In genomic region chr3:44761347-44762169, GRCh38 we compare ENCODE assay signal across 1 cellular context.
TF ChIP-seq lines count a peak whose summit lies in the region.

Gene KIAA1143 (minus strand): TSS chr3:44761619. CDS start chr3:44761602, 17 bp downstream.
Gene KIF15 (plus strand): TSS chr3:44761794. CDS start chr3:44761866, 72 bp downstream.

TF ChIP-seq in HepG2, 621 proteins besides CTCF, POLR2A, EP300 and RAD21 (continued from another document and continues in another):
- TF ChIP-seq, protein P1, sequence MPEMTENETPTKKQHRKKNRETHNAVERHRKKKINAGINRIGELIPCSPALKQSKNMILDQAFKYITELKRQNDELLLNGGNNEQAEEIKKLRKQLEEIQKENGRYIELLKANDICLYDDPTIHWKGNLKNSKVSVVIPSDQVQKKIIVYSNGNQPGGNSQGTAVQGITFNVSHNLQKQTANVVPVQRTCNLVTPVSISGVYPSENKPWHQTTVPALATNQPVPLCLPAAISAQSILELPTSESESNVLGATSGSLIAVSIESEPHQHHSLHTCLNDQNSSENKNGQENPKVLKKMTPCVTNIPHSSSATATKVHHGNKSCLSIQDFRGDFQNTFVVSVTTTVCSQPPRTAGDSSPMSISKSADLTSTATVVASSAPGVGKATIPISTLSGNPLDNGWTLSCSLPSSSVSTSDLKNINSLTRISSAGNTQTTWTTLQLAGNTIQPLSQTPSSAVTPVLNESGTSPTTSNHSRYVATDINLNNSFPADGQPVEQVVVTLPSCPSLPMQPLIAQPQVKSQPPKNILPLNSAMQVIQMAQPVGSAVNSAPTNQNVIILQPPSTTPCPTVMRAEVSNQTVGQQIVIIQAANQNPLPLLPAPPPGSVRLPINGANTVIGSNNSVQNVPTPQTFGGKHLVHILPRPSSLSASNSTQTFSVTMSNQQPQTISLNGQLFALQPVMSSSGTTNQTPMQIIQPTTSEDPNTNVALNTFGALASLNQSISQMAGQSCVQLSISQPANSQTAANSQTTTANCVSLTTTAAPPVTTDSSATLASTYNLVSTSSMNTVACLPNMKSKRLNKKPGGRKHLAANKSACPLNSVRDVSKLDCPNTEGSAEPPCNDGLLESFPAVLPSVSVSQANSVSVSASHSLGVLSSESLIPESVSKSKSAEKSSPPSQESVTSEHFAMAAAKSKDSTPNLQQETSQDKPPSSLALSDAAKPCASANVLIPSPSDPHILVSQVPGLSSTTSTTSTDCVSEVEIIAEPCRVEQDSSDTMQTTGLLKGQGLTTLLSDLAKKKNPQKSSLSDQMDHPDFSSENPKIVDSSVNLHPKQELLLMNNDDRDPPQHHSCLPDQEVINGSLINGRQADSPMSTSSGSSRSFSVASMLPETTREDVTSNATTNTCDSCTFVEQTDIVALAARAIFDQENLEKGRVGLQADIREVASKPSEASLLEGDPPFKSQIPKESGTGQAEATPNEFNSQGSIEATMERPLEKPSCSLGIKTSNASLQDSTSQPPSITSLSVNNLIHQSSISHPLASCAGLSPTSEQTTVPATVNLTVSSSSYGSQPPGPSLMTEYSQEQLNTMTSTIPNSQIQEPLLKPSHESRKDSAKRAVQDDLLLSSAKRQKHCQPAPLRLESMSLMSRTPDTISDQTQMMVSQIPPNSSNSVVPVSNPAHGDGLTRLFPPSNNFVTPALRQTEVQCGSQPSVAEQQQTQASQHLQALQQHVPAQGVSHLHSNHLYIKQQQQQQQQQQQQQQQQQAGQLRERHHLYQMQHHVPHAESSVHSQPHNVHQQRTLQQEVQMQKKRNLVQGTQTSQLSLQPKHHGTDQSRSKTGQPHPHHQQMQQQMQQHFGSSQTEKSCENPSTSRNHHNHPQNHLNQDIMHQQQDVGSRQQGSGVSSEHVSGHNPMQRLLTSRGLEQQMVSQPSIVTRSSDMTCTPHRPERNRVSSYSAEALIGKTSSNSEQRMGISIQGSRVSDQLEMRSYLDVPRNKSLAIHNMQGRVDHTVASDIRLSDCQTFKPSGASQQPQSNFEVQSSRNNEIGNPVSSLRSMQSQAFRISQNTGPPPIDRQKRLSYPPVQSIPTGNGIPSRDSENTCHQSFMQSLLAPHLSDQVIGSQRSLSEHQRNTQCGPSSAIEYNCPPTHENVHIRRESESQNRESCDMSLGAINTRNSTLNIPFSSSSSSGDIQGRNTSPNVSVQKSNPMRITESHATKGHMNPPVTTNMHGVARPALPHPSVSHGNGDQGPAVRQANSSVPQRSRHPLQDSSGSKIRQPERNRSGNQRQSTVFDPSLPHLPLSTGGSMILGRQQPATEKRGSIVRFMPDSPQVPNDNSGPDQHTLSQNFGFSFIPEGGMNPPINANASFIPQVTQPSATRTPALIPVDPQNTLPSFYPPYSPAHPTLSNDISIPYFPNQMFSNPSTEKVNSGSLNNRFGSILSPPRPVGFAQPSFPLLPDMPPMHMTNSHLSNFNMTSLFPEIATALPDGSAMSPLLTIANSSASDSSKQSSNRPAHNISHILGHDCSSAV (CRISPR knock-in tag; IDR thresholded peaks at IDR 0.05; ENCODE audit: borderline replicate concordance), result no peak
- TF ChIP-seq ZFP41 (CRISPR knock-in tag; IDR thresholded peaks at IDR 0.05; ENCODE audit: borderline replicate concordance) (0 out of 2 replicates have a peak, but pooled peaks have one; percentile 61), ZBTB20 (CRISPR knock-in tag; IDR thresholded peaks at IDR 0.05; ENCODE audit: borderline replicate concordance, low read depth) (0 out of 2 replicates have a peak, but pooled peaks have one; percentile 33), MYNN (CRISPR knock-in tag; IDR thresholded peaks at IDR 0.05; ENCODE audit: low read depth) (no peak), MIER2 (CRISPR knock-in tag; IDR thresholded peaks at IDR 0.05) (peak; percentile 66; the same call in 1 of the 2 replicates), GMEB2 (CRISPR knock-in tag; IDR thresholded peaks at IDR 0.05; ENCODE audit: low read depth) (peak; percentile 94), ZGPAT (CRISPR knock-in tag; IDR thresholded peaks at IDR 0.05) (peak; percentile 93), CENPT (CRISPR knock-in tag; IDR thresholded peaks at IDR 0.05; ENCODE audit: low read depth) (peak; percentile 93; the same call in 1 of the 2 replicates), ZFP90 (CRISPR knock-in tag; IDR thresholded peaks at IDR 0.05; ENCODE audit: borderline replicate concordance) (peak; percentile 72; the same call in 1 of the 2 replicates), FOXM1 (CRISPR knock-in tag; IDR thresholded peaks at IDR 0.05) (peak; percentile 92), ZNF20 (CRISPR knock-in tag; IDR thresholded peaks at IDR 0.05) (no peak), ATAD3A (CRISPR knock-in tag; IDR thresholded peaks at IDR 0.05) (no peak), NFRKB (IDR thresholded peaks at IDR 0.05) (peak; percentile 54; the same call in 1 of the 2 replicates), ZFP36L1 (CRISPR knock-in tag; IDR thresholded peaks at IDR 0.05) (peak; percentile 96; the same call in 1 of the 2 replicates), ZNF749 (CRISPR knock-in tag; IDR thresholded peaks at IDR 0.05; ENCODE audit: borderline replicate concordance) (peak; percentile 79; the same call in 1 of the 2 replicates), SP5 (CRISPR knock-in tag; IDR thresholded peaks at IDR 0.05; ENCODE audit: borderline replicate concordance, low read depth) (peak; percentile 82), ZNF879 (CRISPR knock-in tag; IDR thresholded peaks at IDR 0.05) (no peak), ZNF335 (CRISPR knock-in tag; IDR thresholded peaks at IDR 0.05) (peak; percentile 83; the same call in 1 of the 2 replicates), ZBTB38 (CRISPR knock-in tag; IDR thresholded peaks at IDR 0.05) (peak; percentile 70), ASH2L (IDR thresholded peaks at IDR 0.05; ENCODE audit: insufficient read length, low read depth, low read length) (peak; percentile 90), ZNF83 (CRISPR knock-in tag; IDR thresholded peaks at IDR 0.05; ENCODE audit: borderline replicate concordance) (0 out of 2 replicates have a peak, but pooled peaks have one; percentile 51), U2AF2 (IDR thresholded peaks at IDR 0.05; ENCODE audit: low read depth, low read length) (no peak)
- TF ChIP-seq, protein P2, sequence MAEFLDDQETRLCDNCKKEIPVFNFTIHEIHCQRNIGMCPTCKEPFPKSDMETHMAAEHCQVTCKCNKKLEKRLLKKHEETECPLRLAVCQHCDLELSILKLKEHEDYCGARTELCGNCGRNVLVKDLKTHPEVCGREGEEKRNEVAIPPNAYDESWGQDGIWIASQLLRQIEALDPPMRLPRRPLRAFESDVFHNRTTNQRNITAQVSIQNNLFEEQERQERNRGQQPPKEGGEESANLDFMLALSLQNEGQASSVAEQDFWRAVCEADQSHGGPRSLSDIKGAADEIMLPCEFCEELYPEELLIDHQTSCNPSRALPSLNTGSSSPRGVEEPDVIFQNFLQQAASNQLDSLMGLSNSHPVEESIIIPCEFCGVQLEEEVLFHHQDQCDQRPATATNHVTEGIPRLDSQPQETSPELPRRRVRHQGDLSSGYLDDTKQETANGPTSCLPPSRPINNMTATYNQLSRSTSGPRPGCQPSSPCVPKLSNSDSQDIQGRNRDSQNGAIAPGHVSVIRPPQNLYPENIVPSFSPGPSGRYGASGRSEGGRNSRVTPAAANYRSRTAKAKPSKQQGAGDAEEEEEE (CRISPR knock-in tag; IDR thresholded peaks at IDR 0.05; ENCODE audit: borderline replicate concordance), result no peak
- TF ChIP-seq, protein P3, sequence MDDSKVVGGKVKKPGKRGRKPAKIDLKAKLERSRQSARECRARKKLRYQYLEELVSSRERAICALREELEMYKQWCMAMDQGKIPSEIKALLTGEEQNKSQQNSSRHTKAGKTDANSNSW (CRISPR knock-in tag; IDR thresholded peaks at IDR 0.05; ENCODE audit: borderline replicate concordance), result no peak
- TF ChIP-seq, protein P4, sequence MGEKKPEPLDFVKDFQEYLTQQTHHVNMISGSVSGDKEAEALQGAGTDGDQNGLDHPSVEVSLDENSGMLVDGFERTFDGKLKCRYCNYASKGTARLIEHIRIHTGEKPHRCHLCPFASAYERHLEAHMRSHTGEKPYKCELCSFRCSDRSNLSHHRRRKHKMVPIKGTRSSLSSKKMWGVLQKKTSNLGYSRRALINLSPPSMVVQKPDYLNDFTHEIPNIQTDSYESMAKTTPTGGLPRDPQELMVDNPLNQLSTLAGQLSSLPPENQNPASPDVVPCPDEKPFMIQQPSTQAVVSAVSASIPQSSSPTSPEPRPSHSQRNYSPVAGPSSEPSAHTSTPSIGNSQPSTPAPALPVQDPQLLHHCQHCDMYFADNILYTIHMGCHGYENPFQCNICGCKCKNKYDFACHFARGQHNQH (CRISPR knock-in tag; IDR thresholded peaks at IDR 0.05), result peak; percentile 82
- TF ChIP-seq, protein P5, sequence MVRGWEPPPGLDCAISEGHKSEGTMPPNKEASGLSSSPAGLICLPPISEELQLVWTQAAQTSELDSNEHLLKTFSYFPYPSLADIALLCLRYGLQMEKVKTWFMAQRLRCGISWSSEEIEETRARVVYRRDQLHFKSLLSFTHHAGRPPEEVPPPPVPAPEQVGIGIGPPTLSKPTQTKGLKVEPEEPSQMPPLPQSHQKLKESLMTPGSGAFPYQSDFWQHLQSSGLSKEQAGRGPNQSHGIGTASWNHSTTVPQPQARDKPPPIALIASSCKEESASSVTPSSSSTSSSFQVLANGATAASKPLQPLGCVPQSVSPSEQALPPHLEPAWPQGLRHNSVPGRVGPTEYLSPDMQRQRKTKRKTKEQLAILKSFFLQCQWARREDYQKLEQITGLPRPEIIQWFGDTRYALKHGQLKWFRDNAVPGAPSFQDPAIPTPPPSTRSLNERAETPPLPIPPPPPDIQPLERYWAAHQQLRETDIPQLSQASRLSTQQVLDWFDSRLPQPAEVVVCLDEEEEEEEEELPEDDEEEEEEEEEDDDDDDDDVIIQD (CRISPR knock-in tag; IDR thresholded peaks at IDR 0.05; ENCODE audit: low read depth), result no peak; the same call in none of the 2 replicates
- TF ChIP-seq, protein P6, sequence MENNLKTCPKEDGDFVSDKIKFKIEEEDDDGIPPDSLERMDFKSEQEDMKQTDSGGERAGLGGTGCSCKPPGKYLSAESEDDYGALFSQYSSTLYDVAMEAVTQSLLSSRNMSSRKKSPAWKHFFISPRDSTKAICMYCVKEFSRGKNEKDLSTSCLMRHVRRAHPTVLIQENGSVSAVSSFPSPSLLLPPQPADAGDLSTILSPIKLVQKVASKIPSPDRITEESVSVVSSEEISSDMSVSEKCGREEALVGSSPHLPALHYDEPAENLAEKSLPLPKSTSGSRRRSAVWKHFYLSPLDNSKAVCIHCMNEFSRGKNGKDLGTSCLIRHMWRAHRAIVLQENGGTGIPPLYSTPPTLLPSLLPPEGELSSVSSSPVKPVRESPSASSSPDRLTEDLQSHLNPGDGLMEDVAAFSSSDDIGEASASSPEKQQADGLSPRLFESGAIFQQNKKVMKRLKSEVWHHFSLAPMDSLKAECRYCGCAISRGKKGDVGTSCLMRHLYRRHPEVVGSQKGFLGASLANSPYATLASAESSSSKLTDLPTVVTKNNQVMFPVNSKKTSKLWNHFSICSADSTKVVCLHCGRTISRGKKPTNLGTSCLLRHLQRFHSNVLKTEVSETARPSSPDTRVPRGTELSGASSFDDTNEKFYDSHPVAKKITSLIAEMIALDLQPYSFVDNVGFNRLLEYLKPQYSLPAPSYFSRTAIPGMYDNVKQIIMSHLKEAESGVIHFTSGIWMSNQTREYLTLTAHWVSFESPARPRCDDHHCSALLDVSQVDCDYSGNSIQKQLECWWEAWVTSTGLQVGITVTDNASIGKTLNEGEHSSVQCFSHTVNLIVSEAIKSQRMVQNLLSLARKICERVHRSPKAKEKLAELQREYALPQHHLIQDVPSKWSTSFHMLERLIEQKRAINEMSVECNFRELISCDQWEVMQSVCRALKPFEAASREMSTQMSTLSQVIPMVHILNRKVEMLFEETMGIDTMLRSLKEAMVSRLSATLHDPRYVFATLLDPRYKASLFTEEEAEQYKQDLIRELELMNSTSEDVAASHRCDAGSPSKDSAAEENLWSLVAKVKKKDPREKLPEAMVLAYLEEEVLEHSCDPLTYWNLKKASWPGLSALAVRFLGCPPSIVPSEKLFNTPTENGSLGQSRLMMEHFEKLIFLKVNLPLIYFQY (CRISPR knock-in tag; IDR thresholded peaks at IDR 0.05; ENCODE audit: borderline replicate concordance), result peak; percentile 97
- TF ChIP-seq, protein P7, sequence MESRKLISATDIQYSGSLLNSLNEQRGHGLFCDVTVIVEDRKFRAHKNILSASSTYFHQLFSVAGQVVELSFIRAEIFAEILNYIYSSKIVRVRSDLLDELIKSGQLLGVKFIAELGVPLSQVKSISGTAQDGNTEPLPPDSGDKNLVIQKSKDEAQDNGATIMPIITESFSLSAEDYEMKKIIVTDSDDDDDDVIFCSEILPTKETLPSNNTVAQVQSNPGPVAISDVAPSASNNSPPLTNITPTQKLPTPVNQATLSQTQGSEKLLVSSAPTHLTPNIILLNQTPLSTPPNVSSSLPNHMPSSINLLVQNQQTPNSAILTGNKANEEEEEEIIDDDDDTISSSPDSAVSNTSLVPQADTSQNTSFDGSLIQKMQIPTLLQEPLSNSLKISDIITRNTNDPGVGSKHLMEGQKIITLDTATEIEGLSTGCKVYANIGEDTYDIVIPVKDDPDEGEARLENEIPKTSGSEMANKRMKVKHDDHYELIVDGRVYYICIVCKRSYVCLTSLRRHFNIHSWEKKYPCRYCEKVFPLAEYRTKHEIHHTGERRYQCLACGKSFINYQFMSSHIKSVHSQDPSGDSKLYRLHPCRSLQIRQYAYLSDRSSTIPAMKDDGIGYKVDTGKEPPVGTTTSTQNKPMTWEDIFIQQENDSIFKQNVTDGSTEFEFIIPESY (CRISPR knock-in tag; IDR thresholded peaks at IDR 0.05), result no peak; the same call in none of the 2 replicates
